Comparison of ENCODE assay signal across 13 cellular contexts in genomic region chr10:70538195-70538520, GRCh38. TPM values are rescaled to one million over a fixed set of nuclear protein-coding genes. Genes with fewer than 3 reads are reported as not detected.
DNase-seq lines count a peak whose midpoint lies in the region; ATAC-seq and TF ChIP-seq lines count a peak whose summit lies in the region.
"Had no signal": no experiment of that assay in that cellular context is flagged by ENCODE, and none has a peak within 500 bp of the region (broad histone marks: within the 10 kb centered on the region; RNA-seq: fewer than 3 reads in every experiment).

No MANE protein-coding gene starts in this region.

- H3K36me3 ChIP-seq in mesendoderm (ENCODE audit: control insufficient read depth, insufficient read depth, low read length) = no peaks in the 10 kb centered on the region
- no peaks in the 10 kb centered on the region for H3K36me3 ChIP-seq in parathyroid adenoma (ENCODE audit: control insufficient read depth, insufficient read depth, low read length)
- peaks cover 0 to 58% (median 46%) of the 10 kb centered on the region in 4 donors for H3K36me3 ChIP-seq in esophagus muscularis mucosa

- peak overlapping the region; percentile 26 for H3K27ac Mint-ChIP-seq in activated CD4-positive, alpha-beta T cell treated with anti-CD3 and anti-CD28 coated beads, Interleukin-2, amount 10 ng/mL, durations not matched to agents 7 days and 5 days
- H3K27ac Mint-ChIP-seq in activated CD4-positive, alpha-beta T cell treated with anti-CD3 and anti-CD28 coated beads for 36 hours = no peak overlapping the region
- H3K27ac Mint-ChIP-seq: CD4-positive, CD25-positive, alpha-beta regulatory T cell had no signal

- H3K4ac ChIP-seq in mesendoderm (ENCODE audit: low read depth, low read length) = no peak overlapping the region

- H3K9ac ChIP-seq in mesendoderm (ENCODE audit: low read length) (no peak overlapping the region), parathyroid adenoma (no peak overlapping the region)

- H3K56ac ChIP-seq in mesendoderm (ENCODE audit: low read length) = peak overlapping the region; percentile 34

- H3K4me1 Mint-ChIP-seq in activated CD4-positive, alpha-beta T cell treated with anti-CD3 and anti-CD28 coated beads, Interleukin-2, amount 10 ng/mL, durations not matched to agents 7 days and 5 days = no peaks in the 10 kb centered on the region
- H3K4me1 Mint-ChIP-seq in activated CD4-positive, alpha-beta T cell treated with anti-CD3 and anti-CD28 coated beads for 36 hours = no peaks in the 10 kb centered on the region

- H3K36me3 Mint-ChIP-seq in activated CD4-positive, alpha-beta T cell treated with anti-CD3 and anti-CD28 coated beads, Interleukin-2, amount 10 ng/mL, durations not matched to agents 7 days and 5 days (ENCODE audit: low read depth) = no peaks in the 10 kb centered on the region
- H3K36me3 Mint-ChIP-seq in activated CD4-positive, alpha-beta T cell treated with anti-CD3 and anti-CD28 coated beads for 36 hours (ENCODE audit: low read depth) = no peaks in the 10 kb centered on the region
- H3K36me3 Mint-ChIP-seq: CD4-positive, CD25-positive, alpha-beta regulatory T cell had no signal

- H2BK15ac ChIP-seq in mesendoderm (replicated peaks; ENCODE audit: low read depth) = no peak overlapping the region

- intact Hi-C loops in activated CD4-positive, alpha-beta T cell treated with anti-CD3 and anti-CD28 coated beads for 36 hours (cut with DNase I, micrococcal nuclease) = no loop called here
- intact Hi-C loops in left colon (cut with DNase I, micrococcal nuclease) = no loop called here
- intact Hi-C loops in esophagus muscularis mucosa (cut with DNase I) = loop anchor here (10.0 kb wide), 1 partner anchor 303 kb away; the partner anchor contains the start of gene PPA1

- DNase-seq in activated CD4-positive, alpha-beta T cell treated with anti-CD3 and anti-CD28 coated beads, Interleukin-2, amount 10 ng/mL, durations not matched to agents 7 days and 5 days = no peak
- no peak for DNase-seq in activated CD4-positive, alpha-beta T cell treated with anti-CD3 and anti-CD28 coated beads for 36 hours
- DNase-seq in left colon (no peak), mesendoderm (no peak), esophagus muscularis mucosa (ENCODE audit: extremely low spot score) (no peak), SK-N-DZ (ENCODE audit: low spot score) (no peak)
- DNase-seq: AML-193, GF-D8 had no signal

- no peak overlapping the region for H2BK120ac ChIP-seq in mesendoderm (ENCODE audit: low read depth, low read length)

- no peaks in the 10 kb centered on the region for H3K9me3 ChIP-seq in parathyroid adenoma (ENCODE audit: control insufficient read depth, low read length)
- H3K9me3 ChIP-seq in esophagus muscularis mucosa = no peaks in the 10 kb centered on the region
- H3K9me3 ChIP-seq: BLaER1 treated with 17β-estradiol and CSF1 and Interleukin-3, amounts not matched to agents 10 nM and 100 nM had no signal

- no peaks in the 10 kb centered on the region for H3K27me3 Mint-ChIP-seq in activated CD4-positive, alpha-beta T cell treated with anti-CD3 and anti-CD28 coated beads, Interleukin-2, amount 10 ng/mL, durations not matched to agents 7 days and 5 days
- H3K27me3 Mint-ChIP-seq in activated CD4-positive, alpha-beta T cell treated with anti-CD3 and anti-CD28 coated beads for 36 hours = no peaks in the 10 kb centered on the region
- H3K27me3 Mint-ChIP-seq: CD4-positive, CD25-positive, alpha-beta regulatory T cell had no signal

- no peak overlapping the region for H3K18ac ChIP-seq in mesendoderm (ENCODE audit: low read length)

- no peaks in the 10 kb centered on the region for H3K27me3 ChIP-seq in mesendoderm (ENCODE audit: insufficient read depth, low read length, poor library complexity)
- no peaks in the 10 kb centered on the region for H3K27me3 ChIP-seq in parathyroid adenoma (ENCODE audit: control insufficient read depth, insufficient read depth, low read length)
- no peaks in the 10 kb centered on the region for H3K27me3 ChIP-seq in esophagus muscularis mucosa
- H3K27me3 ChIP-seq: BLaER1 treated with 17β-estradiol and CSF1 and Interleukin-3, amounts not matched to agents 10 nM and 100 nM had no signal

- H3K27ac ChIP-seq in mesendoderm (ENCODE audit: low read depth, low read length) = no peak overlapping the region
- no peak overlapping the region for H3K27ac ChIP-seq in parathyroid adenoma
- H3K27ac ChIP-seq in esophagus muscularis mucosa (replicated peaks in 1 of 4) = no peak overlapping the region
- H3K27ac ChIP-seq: 22Rv1; BLaER1 treated with 17β-estradiol and CSF1 and Interleukin-3, amounts not matched to agents 10 nM and 100 nM had no signal

- no CpG with 5 or more reads among the region's 10 CpGs for WGBS in mesendoderm (ENCODE audit: extremely low coverage, insufficient coverage, low lambda C conversion rate)
- 90% methylated on average over 4 of the region's 10 CpGs for WGBS in esophagus muscularis mucosa

- POLR2A ChIA-PET in activated CD4-positive, alpha-beta T cell treated with anti-CD3 and anti-CD28 coated beads, Interleukin-2, amount 10 ng/mL, durations not matched to agents 7 days and 5 days (lab: Charles Lee) = no interaction called here
- POLR2A ChIA-PET in activated CD4-positive, alpha-beta T cell treated with anti-CD3 and anti-CD28 coated beads for 36 hours (lab: Charles Lee) = no interaction called here

- ATAC-seq in activated CD4-positive, alpha-beta T cell treated with anti-CD3 and anti-CD28 coated beads for 36 hours = no peak
- ATAC-seq in left colon = peak; percentile 21
- no peak for ATAC-seq in GM18498 (IDR thresholded peaks at IDR 0.05; ENCODE audit: unreplicated experiment)

- no peak overlapping the region for H3K4me3 Mint-ChIP-seq in activated CD4-positive, alpha-beta T cell treated with anti-CD3 and anti-CD28 coated beads, Interleukin-2, amount 10 ng/mL, durations not matched to agents 7 days and 5 days
- no peak overlapping the region for H3K4me3 Mint-ChIP-seq in activated CD4-positive, alpha-beta T cell treated with anti-CD3 and anti-CD28 coated beads for 36 hours
- H3K4me3 Mint-ChIP-seq: CD4-positive, CD25-positive, alpha-beta regulatory T cell had no signal

- H3K4me3 ChIP-seq in mesendoderm (ENCODE audit: low read length) = no peak overlapping the region
- H3K4me3 ChIP-seq in parathyroid adenoma (ENCODE audit: low read depth, low read length) = no peak overlapping the region
- H3K4me3 ChIP-seq in esophagus muscularis mucosa = no peak overlapping the region
- H3K4me3 ChIP-seq: BLaER1 treated with 17β-estradiol and CSF1 and Interleukin-3, amounts not matched to agents 10 nM and 100 nM had no signal

- no peaks in the 10 kb centered on the region for H3K79me1 ChIP-seq in mesendoderm (ENCODE audit: low read length)

- no peak for TF ChIP-seq POLR2A in esophagus muscularis mucosa (IDR thresholded peaks at IDR 0.05; ENCODE audit: low read depth)

- CTCF ChIA-PET in activated CD4-positive, alpha-beta T cell treated with anti-CD3 and anti-CD28 coated beads, Interleukin-2, amount 10 ng/mL, durations not matched to agents 7 days and 5 days (lab: Charles Lee) = interaction anchor here (1.0 to 1.2 kb wide), 5 partner anchors 8 to 156 kb away, joined by 3 to 5 read pairs (median 3); no protein-coding TSS in a partner anchor
- CTCF ChIA-PET in activated CD4-positive, alpha-beta T cell treated with anti-CD3 and anti-CD28 coated beads for 36 hours (lab: Charles Lee) = interaction anchor here (0.6 to 1.2 kb wide), 3 partner anchors 9 to 221 kb away, joined by 3 to 5 read pairs (median 4); no protein-coding TSS in a partner anchor

- no peak for TF ChIP-seq CTCF in parathyroid adenoma (IDR thresholded peaks at IDR 0.05)
- no peak for TF ChIP-seq CTCF in esophagus muscularis mucosa (IDR thresholded peaks at IDR 0.05)

- no peaks in the 10 kb centered on the region for H3K9me3 Mint-ChIP-seq in activated CD4-positive, alpha-beta T cell treated with anti-CD3 and anti-CD28 coated beads, Interleukin-2, amount 10 ng/mL, durations not matched to agents 7 days and 5 days
- no peaks in the 10 kb centered on the region for H3K9me3 Mint-ChIP-seq in activated CD4-positive, alpha-beta T cell treated with anti-CD3 and anti-CD28 coated beads for 36 hours (ENCODE audit: low read depth)
- H3K9me3 Mint-ChIP-seq: CD4-positive, CD25-positive, alpha-beta regulatory T cell had no signal

- no peak overlapping the region for H3K23ac ChIP-seq in mesendoderm (ENCODE audit: low read length)

- H4K8ac ChIP-seq in mesendoderm (ENCODE audit: low read depth, low read length) = no peak overlapping the region

- no peak overlapping the region for H2BK5ac ChIP-seq in mesendoderm (ENCODE audit: low read length)

- H3K79me2 ChIP-seq in mesendoderm (ENCODE audit: control insufficient read depth, insufficient read depth, low read length) (no peaks in the 10 kb centered on the region), parathyroid adenoma (no peaks in the 10 kb centered on the region)

- H2AFZ ChIP-seq in parathyroid adenoma = peak overlapping the region; percentile 77

- no peak overlapping the region for H2AK5ac ChIP-seq in mesendoderm (ENCODE audit: low read length)

- H3K4me2 ChIP-seq in mesendoderm (ENCODE audit: low read length) (no peak overlapping the region), parathyroid adenoma (ENCODE audit: low read length) (no peak overlapping the region)
- H3K4me2 ChIP-seq: BLaER1 treated with 17β-estradiol and CSF1 and Interleukin-3, amounts not matched to agents 10 nM and 100 nM had no signal

- H3K4me1 ChIP-seq in mesendoderm (ENCODE audit: control insufficient read depth, low read depth, low read length) (peaks cover 6% of the 10 kb centered on the region), parathyroid adenoma (peaks cover 4% of the 10 kb centered on the region), esophagus muscularis mucosa (peaks cover 0 to 21% (median 14%) of the 10 kb centered on the region in 4 donors)

- TF ChIP-seq EP300 in esophagus muscularis mucosa (IDR thresholded peaks at IDR 0.05) = no peak

- no peak overlapping the region for H4K5ac ChIP-seq in mesendoderm (ENCODE audit: low read length)

RNA-seq across cellular contexts. Expression of gene PALD1, which starts 59.6 kb away (rescaled TPM):
- total RNA-seq in activated CD4-positive, alpha-beta T cell treated with anti-CD3 and anti-CD28 coated beads, Interleukin-2, amount 10 ng/mL, durations not matched to agents 7 days and 5 days = 1 to 10 TPM; 1.2 to 1.5 TPM
- 1 to 10 TPM; 5.4 to 6.7 TPM for total RNA-seq in activated CD4-positive, alpha-beta T cell treated with anti-CD3 and anti-CD28 coated beads for 36 hours
- total RNA-seq in left colon (1 to 10 TPM; 1.3 to 3.9 TPM), esophagus muscularis mucosa (10 to 100 TPM; 10.4 to 19.1 (median 12.8) TPM)
- 14.2 TPM for polyA plus RNA-seq in mesendoderm (2013, experiment 1 of 2)
- 14.9 TPM for polyA plus RNA-seq in mesendoderm (2013, experiment 2 of 2)
- 16.5 and 20.9 TPM in 2 replicates for polyA plus RNA-seq in SK-N-DZ (2014; cell fraction: cytosol; rRNA removed)
- polyA plus RNA-seq in SK-N-DZ (2014; cell fraction: nucleus; rRNA removed) = 20.6 and 23.2 TPM in 2 replicates
- total RNA-seq: CD4-positive, CD25-positive, alpha-beta regulatory T cell had no signal
- polyA plus RNA-seq: CD4-positive, CD25-positive, alpha-beta regulatory T cell had no signal
